ENCODE assay signal across 7 cellular contexts in genomic region chr12:113422030-113422900, GRCh38. TPM values are rescaled to one million over a fixed set of nuclear protein-coding genes. Genes with fewer than 3 reads are reported as not detected.
A peak's percentile ranks its signal among the peaks of the same experiment; 100 is the strongest.
DNase-seq lines count a peak whose midpoint lies in the region; ATAC-seq, FAIRE-seq and TF ChIP-seq lines count a peak whose summit lies in the region.

A gene with protein sequence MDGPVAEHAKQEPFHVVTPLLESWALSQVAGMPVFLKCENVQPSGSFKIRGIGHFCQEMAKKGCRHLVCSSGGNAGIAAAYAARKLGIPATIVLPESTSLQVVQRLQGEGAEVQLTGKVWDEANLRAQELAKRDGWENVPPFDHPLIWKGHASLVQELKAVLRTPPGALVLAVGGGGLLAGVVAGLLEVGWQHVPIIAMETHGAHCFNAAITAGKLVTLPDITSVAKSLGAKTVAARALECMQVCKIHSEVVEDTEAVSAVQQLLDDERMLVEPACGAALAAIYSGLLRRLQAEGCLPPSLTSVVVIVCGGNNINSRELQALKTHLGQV (plus strand): TSS chr12:113422380. CDS start chr12:113427983, 5,603 bp downstream.

- peaks cover 1% of the 10 kb centered on the region for H3K27me3 Mint-ChIP-seq in dendritic cell treated with granulocyte-macrophage colony-stimulating factor and Interleukin-4, amounts not matched to agents 40 ng/mL and 50 ng/mL, for 4 days
- peaks cover 27% of the 10 kb centered on the region for H3K27me3 Mint-ChIP-seq in stimulated activated memory B cell treated with anti-CD40 and anti-IgM and Interleukin-4, amounts not matched to agents 10 μg/mL and 1 μg/mL and 100 μg/mL, for 72 hours

- FAIRE-seq in HTR-8/SVneo (lab: Jason Lieb, UNC) = peak; percentile 28

- TF ChIP-seq RAD21 in liver (IDR thresholded peaks at IDR 0.05) = peak; percentile 49 to 59

- H3K36me3 ChIP-seq in liver (ENCODE audit: control insufficient read depth in 4 of 4, insufficient read depth in 3 of 4, low read depth in 1 of 4, low read length in 3 of 4) = no peaks in the 10 kb centered on the region

- intact Hi-C loops in dendritic cell treated with granulocyte-macrophage colony-stimulating factor and Interleukin-4, amounts not matched to agents 40 ng/mL and 50 ng/mL, for 4 days (cut with micrococcal nuclease) = loop anchor here (1.0 to 2.0 kb wide), 2 partner anchors 63 to 88 kb away; partner anchors contain the start of gene PLBD2

- DNase-seq in GM12864 (ENCODE audit: low read depth) (peak; percentile 57), HTR-8/SVneo (ENCODE audit: insufficient read length, low spot score) (peak; percentile 88), SIG-M5 (lab: John Stamatoyannopoulos, UW) (peak; percentile 97)

- peak within 1 kb of the TSS; percentile 97 for H3K4me3 Mint-ChIP-seq in dendritic cell treated with granulocyte-macrophage colony-stimulating factor and Interleukin-4, amounts not matched to agents 40 ng/mL and 50 ng/mL, for 4 days
- peak within 1 kb of the TSS; percentile 84 for H3K4me3 Mint-ChIP-seq in stimulated activated memory B cell treated with anti-CD40 and anti-IgM and Interleukin-4, amounts not matched to agents 10 μg/mL and 1 μg/mL and 100 μg/mL, for 72 hours

- no peaks in the 10 kb centered on the region for H3K9me3 ChIP-seq in liver (ENCODE audit: control insufficient read depth in 4 of 4, low read length in 3 of 4)

- ATAC-seq in GM21619 (IDR thresholded peaks at IDR 0.05; ENCODE audit: unreplicated experiment) = peak; percentile 88
- peak; percentile 95 for ATAC-seq in stimulated activated memory B cell treated with anti-CD40 and anti-IgM and Interleukin-4, amounts not matched to agents 10 μg/mL and 1 μg/mL and 100 μg/mL, for 72 hours

- H3K27me3 ChIP-seq in liver (ENCODE audit: control insufficient read depth in 4 of 4, insufficient read depth in 4 of 4, low read length in 3 of 4) = no peaks in the 10 kb centered on the region

- peaks cover 6% of the 10 kb centered on the region for H3K36me3 Mint-ChIP-seq in dendritic cell treated with granulocyte-macrophage colony-stimulating factor and Interleukin-4, amounts not matched to agents 40 ng/mL and 50 ng/mL, for 4 days (ENCODE audit: low read depth)
- H3K36me3 Mint-ChIP-seq in stimulated activated memory B cell treated with anti-CD40 and anti-IgM and Interleukin-4, amounts not matched to agents 10 μg/mL and 1 μg/mL and 100 μg/mL, for 72 hours = no peaks in the 10 kb centered on the region

- peaks cover 6 to 51% (median 30%) of the 10 kb centered on the region in 4 donors for H3K4me1 ChIP-seq in liver (ENCODE audit: control insufficient read depth in 4 of 4, insufficient read depth in 4 of 4, low read length in 3 of 4)

- no peaks in the 10 kb centered on the region for H3K9me3 Mint-ChIP-seq in dendritic cell treated with granulocyte-macrophage colony-stimulating factor and Interleukin-4, amounts not matched to agents 40 ng/mL and 50 ng/mL, for 4 days
- H3K9me3 Mint-ChIP-seq in stimulated activated memory B cell treated with anti-CD40 and anti-IgM and Interleukin-4, amounts not matched to agents 10 μg/mL and 1 μg/mL and 100 μg/mL, for 72 hours = no peaks in the 10 kb centered on the region

- no peak for TF ChIP-seq CTCF in GM12864 (IDR thresholded peaks at IDR 0.05; ENCODE audit: low read depth, low read length, missing control alignments)
- TF ChIP-seq CTCF in liver (IDR thresholded peaks at IDR 0.05; ENCODE audit: low read depth, low read length, missing input control) = no peak

- peaks cover 73% of the 10 kb centered on the region for H3K4me1 Mint-ChIP-seq in dendritic cell treated with granulocyte-macrophage colony-stimulating factor and Interleukin-4, amounts not matched to agents 40 ng/mL and 50 ng/mL, for 4 days (ENCODE audit: low read depth)
- H3K4me1 Mint-ChIP-seq in stimulated activated memory B cell treated with anti-CD40 and anti-IgM and Interleukin-4, amounts not matched to agents 10 μg/mL and 1 μg/mL and 100 μg/mL, for 72 hours = peaks cover 25% of the 10 kb centered on the region

- H3K4me3 ChIP-seq in GM12864 (ENCODE audit: low read depth, low read length) (peak within 1 kb of the TSS; percentile 62), liver (ENCODE audit: low read depth in 1 of 3, low read length in 3 of 3) (peak within 1 kb of the TSS; percentile 62 to 80 (median 75))

- peak within 1 kb of the TSS; percentile 97 for H3K27ac Mint-ChIP-seq in dendritic cell treated with granulocyte-macrophage colony-stimulating factor and Interleukin-4, amounts not matched to agents 40 ng/mL and 50 ng/mL, for 4 days
- H3K27ac Mint-ChIP-seq in stimulated activated memory B cell treated with anti-CD40 and anti-IgM and Interleukin-4, amounts not matched to agents 10 μg/mL and 1 μg/mL and 100 μg/mL, for 72 hours = peak within 1 kb of the TSS; percentile 93

- peak within 1 kb of the TSS; percentile 82 to 96 for H3K9ac ChIP-seq in liver (ENCODE audit: low read depth in 1 of 2, low read length in 2 of 2)

- WGBS in liver = 5% methylated on average over 13 of the region's 13 CpGs

- peak within 1 kb of the TSS; percentile 78 to 95 for H3K27ac ChIP-seq in liver (ENCODE audit: low read depth in 1 of 2, low read length in 2 of 2)

TF ChIP-seq in liver, 16 proteins besides CTCF, POLR2A, EP300 and RAD21:
- TF ChIP-seq FOXA2 (IDR thresholded peaks at IDR 0.05) (no peak), HNF4A (conservative IDR thresholded peaks at IDR 0.05) (peak; percentile 57 to 58), YY1 (IDR thresholded peaks at IDR 0.05) (peak; percentile 67), MAX (IDR thresholded peaks at IDR 0.05) (peak; percentile 84), RXRA (IDR thresholded peaks at IDR 0.05) (peak; percentile 69 to 77), NR2F2 (IDR thresholded peaks at IDR 0.05) (peak; percentile 15), ATF3 (IDR thresholded peaks at IDR 0.05) (peak; percentile 12), HNF4G (IDR thresholded peaks at IDR 0.05) (peak; percentile 22), SP1 (IDR thresholded peaks at IDR 0.05) (peak; percentile 73), EGR1 (IDR thresholded peaks at IDR 0.05; ENCODE audit: low read depth in 2 of 2) (peak in 1 of 2 donors; percentile 74), JUND (IDR thresholded peaks at IDR 0.05) (peak; percentile 82 to 89), FOXA1 (IDR thresholded peaks at IDR 0.05) (peak; percentile 12), GABPA (IDR thresholded peaks at IDR 0.05 in 1 of 2, conservative IDR thresholded peaks at IDR 0.05 in 1 of 2) (peak in 1 of 2 donors; percentile 61), TAF1 (conservative IDR thresholded peaks at IDR 0.05) (peak; percentile 77)
- TF ChIP-seq, protein P1, sequence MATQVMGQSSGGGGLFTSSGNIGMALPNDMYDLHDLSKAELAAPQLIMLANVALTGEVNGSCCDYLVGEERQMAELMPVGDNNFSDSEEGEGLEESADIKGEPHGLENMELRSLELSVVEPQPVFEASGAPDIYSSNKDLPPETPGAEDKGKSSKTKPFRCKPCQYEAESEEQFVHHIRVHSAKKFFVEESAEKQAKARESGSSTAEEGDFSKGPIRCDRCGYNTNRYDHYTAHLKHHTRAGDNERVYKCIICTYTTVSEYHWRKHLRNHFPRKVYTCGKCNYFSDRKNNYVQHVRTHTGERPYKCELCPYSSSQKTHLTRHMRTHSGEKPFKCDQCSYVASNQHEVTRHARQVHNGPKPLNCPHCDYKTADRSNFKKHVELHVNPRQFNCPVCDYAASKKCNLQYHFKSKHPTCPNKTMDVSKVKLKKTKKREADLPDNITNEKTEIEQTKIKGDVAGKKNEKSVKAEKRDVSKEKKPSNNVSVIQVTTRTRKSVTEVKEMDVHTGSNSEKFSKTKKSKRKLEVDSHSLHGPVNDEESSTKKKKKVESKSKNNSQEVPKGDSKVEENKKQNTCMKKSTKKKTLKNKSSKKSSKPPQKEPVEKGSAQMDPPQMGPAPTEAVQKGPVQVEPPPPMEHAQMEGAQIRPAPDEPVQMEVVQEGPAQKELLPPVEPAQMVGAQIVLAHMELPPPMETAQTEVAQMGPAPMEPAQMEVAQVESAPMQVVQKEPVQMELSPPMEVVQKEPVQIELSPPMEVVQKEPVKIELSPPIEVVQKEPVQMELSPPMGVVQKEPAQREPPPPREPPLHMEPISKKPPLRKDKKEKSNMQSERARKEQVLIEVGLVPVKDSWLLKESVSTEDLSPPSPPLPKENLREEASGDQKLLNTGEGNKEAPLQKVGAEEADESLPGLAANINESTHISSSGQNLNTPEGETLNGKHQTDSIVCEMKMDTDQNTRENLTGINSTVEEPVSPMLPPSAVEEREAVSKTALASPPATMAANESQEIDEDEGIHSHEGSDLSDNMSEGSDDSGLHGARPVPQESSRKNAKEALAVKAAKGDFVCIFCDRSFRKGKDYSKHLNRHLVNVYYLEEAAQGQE (IDR thresholded peaks at IDR 0.05) = peak; percentile 91
- TF ChIP-seq, protein P2, sequence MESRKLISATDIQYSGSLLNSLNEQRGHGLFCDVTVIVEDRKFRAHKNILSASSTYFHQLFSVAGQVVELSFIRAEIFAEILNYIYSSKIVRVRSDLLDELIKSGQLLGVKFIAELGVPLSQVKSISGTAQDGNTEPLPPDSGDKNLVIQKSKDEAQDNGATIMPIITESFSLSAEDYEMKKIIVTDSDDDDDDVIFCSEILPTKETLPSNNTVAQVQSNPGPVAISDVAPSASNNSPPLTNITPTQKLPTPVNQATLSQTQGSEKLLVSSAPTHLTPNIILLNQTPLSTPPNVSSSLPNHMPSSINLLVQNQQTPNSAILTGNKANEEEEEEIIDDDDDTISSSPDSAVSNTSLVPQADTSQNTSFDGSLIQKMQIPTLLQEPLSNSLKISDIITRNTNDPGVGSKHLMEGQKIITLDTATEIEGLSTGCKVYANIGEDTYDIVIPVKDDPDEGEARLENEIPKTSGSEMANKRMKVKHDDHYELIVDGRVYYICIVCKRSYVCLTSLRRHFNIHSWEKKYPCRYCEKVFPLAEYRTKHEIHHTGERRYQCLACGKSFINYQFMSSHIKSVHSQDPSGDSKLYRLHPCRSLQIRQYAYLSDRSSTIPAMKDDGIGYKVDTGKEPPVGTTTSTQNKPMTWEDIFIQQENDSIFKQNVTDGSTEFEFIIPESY (IDR thresholded peaks at IDR 0.05) = peak; percentile 48

RNA-seq across cellular contexts. Expression of the gene that starts here (rescaled TPM):
- total RNA-seq in liver = 10 to 100 TPM; 22.4 to 25.9 TPM
- 10 to 100 TPM; 41.4 to 93.1 TPM for polyA plus RNA-seq in liver

Comparison
In these comparisons a context has a peak if more than half of its experiments do, and no peak if none do; other contexts are left out.
1. Peak in every context shown above with its lines: DNase-seq, ATAC-seq, H3K4me3 ChIP-seq and H3K27ac ChIP-seq.